ENCODE assay signal across 8 cellular contexts in genomic region chr12:54358945-54359761, GRCh38. TPM values are rescaled to one million over a fixed set of nuclear protein-coding genes. Genes with fewer than 3 reads are reported as not detected.
A peak's percentile ranks its signal among the peaks of the same experiment; 100 is the strongest.
DNase-seq lines count a peak whose midpoint lies in the region; ATAC-seq and TF ChIP-seq lines count a peak whose summit lies in the region.

No MANE protein-coding gene starts in this region.

- peak; percentile 98 for ATAC-seq in GM19397 (IDR thresholded peaks at IDR 0.05; ENCODE audit: unreplicated experiment)
- ATAC-seq in HG03558 (IDR thresholded peaks at IDR 0.05; ENCODE audit: extremely low read depth, unreplicated experiment) = peak; percentile 91

- intact Hi-C loops in CD14-positive monocyte (cut with micrococcal nuclease) = no loop called here
- intact Hi-C loops in lower leg skin (cut with DNase I; ENCODE audit: low total_unique reads) = no loop called here

- peaks cover 11 to 23% of the 10 kb centered on the region in 2 donors for H3K4me1 ChIP-seq in duodenal mucosa (ENCODE audit: control insufficient read depth in 1 of 2, insufficient read depth in 2 of 2, low read length in 2 of 2)

- TF ChIP-seq CTCF in CD14-positive monocyte (IDR thresholded peaks at IDR 0.05) (no peak), lower leg skin (IDR thresholded peaks at IDR 0.05) (no peak)

- peaks cover 0 to 1% (median under 1%) of the 10 kb centered on the region in 3 donors for H3K27me3 Mint-ChIP-seq in CD14-positive monocyte (ENCODE audit: low read depth in 3 of 3)

- H3K9ac ChIP-seq in duodenal mucosa (ENCODE audit: low read depth in 1 of 2, low read length in 2 of 2) = peak overlapping the region; percentile 73 to 84

- peak; percentile 98 for DNase-seq in CD14-positive monocyte (ENCODE audit: low spot score)
- peak; percentile 100 for DNase-seq in NCI-H748 (lab: John Stamatoyannopoulos, UW; ENCODE audit: unreplicated experiment)
- peak; percentile 75 to 95 for DNase-seq in activated CD4-positive, alpha-beta T cell treated with anti-CD3 and anti-CD28 coated beads, Interleukin-2, amount 50 U/mL, for 24 hours (ENCODE audit: low read depth in 1 of 2, low spot score in 1 of 2)
- peak; percentile 98 to 99 for DNase-seq in lower leg skin (ENCODE audit: low spot score in 2 of 2)
- DNase-seq in stimulated activated CD4-positive, alpha-beta T cell treated with anti-CD3 and anti-CD28 coated beads, Interleukin-4, amount 100 ng/mL, for 4 hours = peak; percentile 84 to 95

- TF ChIP-seq POLR2A in lower leg skin (IDR thresholded peaks at IDR 0.05) = no peak

- no peaks in the 10 kb centered on the region for H3K36me3 ChIP-seq in duodenal mucosa (ENCODE audit: control insufficient read depth in 1 of 2, insufficient read depth in 2 of 2, low read length in 2 of 2)

- peaks cover 9 to 15% of the 10 kb centered on the region in 2 donors for H3K36me3 Mint-ChIP-seq in CD14-positive monocyte

- no peaks in the 10 kb centered on the region for H3K9me3 ChIP-seq in duodenal mucosa (ENCODE audit: control insufficient read depth in 1 of 2, low read length in 2 of 2)

- WGBS in lower leg skin, 2 donors = 0 to 1% methylated on average over 40 of the region's 40 CpGs

- no peak overlapping the region for H3K27ac Mint-ChIP-seq in CD14-positive monocyte

- no peaks in the 10 kb centered on the region for H3K9me3 Mint-ChIP-seq in CD14-positive monocyte

- H3K4me3 Mint-ChIP-seq in CD14-positive monocyte = no peak overlapping the region

- H3K4me1 Mint-ChIP-seq in CD14-positive monocyte = peaks cover 33% of the 10 kb centered on the region

- H3K4me3 ChIP-seq in duodenal mucosa (ENCODE audit: low read depth in 1 of 2, low read length in 2 of 2) (peak overlapping the region; percentile 88 to 99), lower leg skin (ENCODE audit: low read depth, poor library complexity, severe bottlenecking) (peak overlapping the region; percentile 70)

- H3K27me3 ChIP-seq in duodenal mucosa (ENCODE audit: control insufficient read depth in 1 of 2, insufficient read depth in 2 of 2, low read length in 2 of 2) = no peaks in the 10 kb centered on the region

- peak overlapping the region; percentile 68 for H3K27ac ChIP-seq in duodenal mucosa (ENCODE audit: low read depth, low read length)

RNA-seq across cellular contexts. Expression of gene GPR84, which starts 5.1 kb away (rescaled TPM):
- 1 to 10 TPM; 2.4 to 5.6 TPM for polyA plus RNA-seq in CD14-positive monocyte
- total RNA-seq in lower leg skin = under 1 TPM in 1 of 4 donors, not detected in 3; 0.42 TPM

RNA-seq across cellular contexts. Expression of gene ZNF385A, which starts 25.4 kb away (rescaled TPM):
- 10 to 100 TPM; 53.9 to 78.3 TPM for polyA plus RNA-seq in CD14-positive monocyte
- 100 to 1,000 TPM in 3 of 4 donors, 10 to 100 TPM in 1; 89.0 to 183 (median 146) TPM for total RNA-seq in lower leg skin

RNA-seq across cellular contexts. Expression of gene COPZ1, which starts 34.2 kb away (rescaled TPM):
- polyA plus RNA-seq in CD14-positive monocyte = 100 to 1,000 TPM; 176 to 190 TPM
- 10 to 100 TPM; 55.6 to 86.5 (median 69.4) TPM for total RNA-seq in lower leg skin

RNA-seq across cellular contexts. Expression of gene NFE2, which starts 58.3 kb away (rescaled TPM):
- polyA plus RNA-seq in CD14-positive monocyte = 100 to 1,000 TPM in 1 of 2 donors, 10 to 100 TPM in 1; 79.5 to 157 TPM
- total RNA-seq in lower leg skin = 10 to 100 TPM in 2 of 4 donors, 1 to 10 TPM in 2; 2.5 to 18.6 (median 8.1) TPM

RNA-seq across cellular contexts. Expression of gene ITGA5, which starts 59.9 kb away (rescaled TPM):
- 10 to 100 TPM; 85.5 to 99.4 TPM for polyA plus RNA-seq in CD14-positive monocyte
- 10 to 100 TPM; 21.2 to 75.9 (median 29.4) TPM for total RNA-seq in lower leg skin

Comparison
In these comparisons a context has a peak if more than half of its experiments do, and no peak if none do; other contexts are left out.
1. Peak in every context shown above with its lines: DNase-seq, ATAC-seq, H3K4me3 ChIP-seq and H3K27ac ChIP-seq.